Comparison of ENCODE assay signal across 21 cellular contexts in the genomic region with DNA sequence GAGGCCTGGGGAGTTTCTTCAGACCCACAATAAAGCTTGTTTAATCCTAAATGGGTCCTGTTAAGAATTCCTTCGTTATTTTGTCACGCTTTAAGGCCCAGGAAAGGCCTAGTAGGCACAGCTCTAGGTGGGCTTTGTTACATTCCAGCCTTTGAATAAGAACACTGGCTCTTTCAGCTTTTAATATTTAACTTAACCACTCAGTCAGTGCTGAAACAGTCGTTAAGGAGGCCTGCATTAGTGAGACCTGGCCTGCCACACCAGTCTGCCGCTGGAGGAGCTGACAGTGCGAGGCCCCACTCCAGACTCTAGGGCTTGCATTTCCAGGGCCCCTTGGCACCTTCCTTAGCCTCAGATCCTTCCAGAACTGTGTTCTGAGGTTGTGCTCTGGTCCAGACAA.
"Had no signal": no experiment of that assay in that cellular context is flagged by ENCODE, and none has a peak within 500 bp of the region (broad histone marks: within the 10 kb centered on the region; RNA-seq: fewer than 3 reads in every experiment).

No MANE protein-coding gene starts in this region.

- H3K27ac ChIP-seq: breast epithelium, parathyroid adenoma, thyroid gland had no signal

- H3K27me3 ChIP-seq: thyroid gland had no signal

- ATAC-seq: activated CD4-positive, alpha-beta T cell treated with anti-CD3 and anti-CD28 coated beads for 36 hours; activated CD8-positive, alpha-beta T cell treated with anti-CD3 and anti-CD28 coated beads, Interleukin-2, amount 10 ng/mL, durations not matched to agents 7 days and 5 days; activated naive CD4-positive, alpha-beta T cell treated with anti-CD3 and anti-CD28 coated beads, Interleukin-2, amount 50 U/mL, for 72 hours; activated T-cell treated with anti-CD3 and anti-CD28 coated beads, Interleukin-2, amount 50 U/mL, for 72 hours; left ventricle myocardium superior; sciatic nerve; stimulated activated effector memory CD8-positive, alpha-beta T cell treated with anti-CD3 and anti-CD28 coated beads, Interleukin-12 subunit alpha, Interleukin-12 subunit beta, amount 100 ng/mL, for 72 hours had no signal

- H3K36me3 ChIP-seq: breast epithelium, thyroid gland had no signal

- H3K4me3 ChIP-seq: breast epithelium, thyroid gland had no signal

- H3K4me1 ChIP-seq: breast epithelium, parathyroid adenoma, thyroid gland had no signal

- H3K9me3 ChIP-seq: breast epithelium, thyroid gland had no signal

- DNase-seq: activated CD4-positive, alpha-beta T cell treated with anti-CD3 and anti-CD28 coated beads for 36 hours; activated CD4-positive, CD25-positive, alpha-beta regulatory T cell; activated CD8-positive, alpha-beta T cell treated with anti-CD3 and anti-CD28 coated beads, Interleukin-2, amount 10 ng/mL, durations not matched to agents 7 days and 5 days; activated naive CD4-positive, alpha-beta T cell; activated T-cell treated with anti-CD3 and anti-CD28 coated beads for 4 hours; activated T-cell treated with anti-CD3 and anti-CD28 coated beads, Interleukin-2, amount 50 U/mL, for 72 hours; dermis blood vessel endothelial cell; effector CD8-positive, alpha-beta T cell; left ventricle myocardium superior; mammary epithelial cell; nephron progenitor cell; occipital lobe; small intestine; stimulated activated CD4-positive, alpha-beta T cell treated with anti-CD3 and anti-CD28 coated beads, Interleukin-4, amount 100 ng/mL, for 24 hours; substantia nigra; thyroid gland had no signal
